In genomic region chr2:37587817-37588216, GRCh38 we compare ENCODE assay signal across 19 cellular contexts.
DNase-seq lines count a peak whose midpoint lies in the region; ATAC-seq, FAIRE-seq and TF ChIP-seq lines count a peak whose summit lies in the region.
"Had no signal": no experiment of that assay in that cellular context is flagged by ENCODE, and none has a peak within 500 bp of the region (broad histone marks: within the 10 kb centered on the region; RNA-seq: fewer than 3 reads in every experiment).

No MANE protein-coding gene starts in this region.

- intact Hi-C loops in CD4-positive, alpha-beta memory T cell (cut with micrococcal nuclease): loop anchor here (2.0 to 5.0 kb wide), 3 partner anchors 19 to 51 kb away; no protein-coding TSS in a partner anchor
- intact Hi-C loops in IMR-90 (cut with micrococcal nuclease): loop anchor here (5.0 kb wide), 2 partner anchors 34 to 171 kb away; no protein-coding TSS in a partner anchor

- TF ChIP-seq CTCF in IMR-90 (conservative IDR thresholded peaks at IDR 0.05; ENCODE audit: low read depth, low read length): no peak
- TF ChIP-seq CTCF in osteoblast (IDR thresholded peaks at IDR 0.05; ENCODE audit: extremely low read depth, low read depth, low read length): no peak

- BruUV-seq in IMR-90 (replicated peaks; lab: Mats Ljungman, UMichigan): no TSS peak

- peak overlapping the region; percentile 11 to 98 (median 94) for H3K27ac Mint-ChIP-seq in CD4-positive, alpha-beta memory T cell
- H3K27ac Mint-ChIP-seq: stimulated activated naive B cell treated with anti-CD40 and anti-IgM and Interleukin-4, amounts not matched to agents 10 μg/mL and 1 μg/mL and 100 μg/mL, for 72 hours had no signal

- H3K36me3 Mint-ChIP-seq in CD4-positive, alpha-beta memory T cell: no peaks in the 10 kb centered on the region
- H3K36me3 Mint-ChIP-seq: stimulated activated naive B cell treated with anti-CD40 and anti-IgM and Interleukin-4, amounts not matched to agents 10 μg/mL and 1 μg/mL and 100 μg/mL, for 72 hours had no signal

- H4K91ac ChIP-seq in IMR-90 (ENCODE audit: insufficient read depth, low read depth, low read length): no peak overlapping the region

- no peaks in the 10 kb centered on the region for H3K27me3 ChIP-seq in CD4-positive, alpha-beta memory T cell (ENCODE audit: insufficient read depth, low read length)
- H3K27me3 ChIP-seq in IMR-90 (ENCODE audit: control insufficient read depth, insufficient read depth, low read length): no peaks in the 10 kb centered on the region
- no peaks in the 10 kb centered on the region for H3K27me3 ChIP-seq in osteoblast (ENCODE audit: insufficient read depth, low read length)
- H3K27me3 ChIP-seq: ascending aorta, tibial artery had no signal

- no peak overlapping the region for H4K5ac ChIP-seq in IMR-90 (ENCODE audit: low read depth, low read length)

- in situ Hi-C loops in IMR-90 (cut with MboI; ENCODE audit: low sequenced_read_pairs): no loop called here

- no peak overlapping the region for H3K4me3 ChIP-seq in CD4-positive, alpha-beta memory T cell (ENCODE audit: low read length in 2 of 2)
- H3K4me3 ChIP-seq in IMR-90 (ENCODE audit: insufficient read depth, low read depth, low read length) (no peak overlapping the region), osteoblast (ENCODE audit: insufficient read depth, low read length) (no peak overlapping the region)
- H3K4me3 ChIP-seq: ascending aorta, tibial artery had no signal

- no peak for ATAC-seq in IMR-90 (ENCODE audit: low read depth)
- ATAC-seq in GM21619 (IDR thresholded peaks at IDR 0.05; ENCODE audit: unreplicated experiment): no peak
- ATAC-seq in HG02642 (IDR thresholded peaks at IDR 0.05; ENCODE audit: poor library complexity, unreplicated experiment): no peak
- ATAC-seq: left cardiac atrium; naive thymus-derived CD4-positive, alpha-beta T cell; stimulated activated naive B cell treated with anti-CD40 and anti-IgM and Interleukin-4, amounts not matched to agents 10 μg/mL and 1 μg/mL and 100 μg/mL, for 72 hours had no signal

- H2BK5ac ChIP-seq in IMR-90 (ENCODE audit: low read depth, low read length, poor library complexity, severe bottlenecking): no peak overlapping the region

- no peaks in the 10 kb centered on the region for H3K9me3 Mint-ChIP-seq in CD4-positive, alpha-beta memory T cell
- H3K9me3 Mint-ChIP-seq: naive thymus-derived CD4-positive, alpha-beta T cell; stimulated activated naive B cell treated with anti-CD40 and anti-IgM and Interleukin-4, amounts not matched to agents 10 μg/mL and 1 μg/mL and 100 μg/mL, for 72 hours had no signal

- no peak overlapping the region for H3K9ac ChIP-seq in IMR-90 (ENCODE audit: low read depth, low read length)
- H3K9ac ChIP-seq: parathyroid adenoma had no signal

- H3K9me3 ChIP-seq in CD4-positive, alpha-beta memory T cell (ENCODE audit: control insufficient read depth in 1 of 2, low read length in 2 of 2): no peaks in the 10 kb centered on the region
- no peaks in the 10 kb centered on the region for H3K9me3 ChIP-seq in IMR-90 (ENCODE audit: control insufficient read depth, insufficient read depth, low read length)
- H3K9me3 ChIP-seq in osteoblast (ENCODE audit: low read depth, low read length): no peaks in the 10 kb centered on the region
- H3K9me3 ChIP-seq: ascending aorta, Caco-2, tibial artery had no signal

- POLR2A ChIA-PET in CD4-positive, alpha-beta memory T cell (lab: Charles Lee; ENCODE audit: partially characterized antibody): interaction anchor here (1.0 to 11.1 kb wide), 9 partner anchors 14 to 172 kb away, joined by 4 to 322 read pairs (median 24); no protein-coding TSS in a partner anchor
- POLR2A ChIA-PET in IMR-90 (lab: Charles Lee; ENCODE audit: unreplicated experiment): no interaction called here

- no peak overlapping the region for H2BK120ac ChIP-seq in IMR-90 (ENCODE audit: low read depth, low read length)

- no peak overlapping the region for H3K18ac ChIP-seq in IMR-90 (ENCODE audit: low read depth, low read length)

- peaks cover 91% of the 10 kb centered on the region for H3K4me1 ChIP-seq in CD4-positive, alpha-beta memory T cell (ENCODE audit: insufficient read depth, low read length)
- H3K4me1 ChIP-seq in IMR-90 (ENCODE audit: control insufficient read depth, insufficient read depth, low read length) (peaks cover 22% of the 10 kb centered on the region), osteoblast (ENCODE audit: insufficient read depth, low read length) (peaks cover 79% of the 10 kb centered on the region)

- no peak overlapping the region for H3K14ac ChIP-seq in IMR-90 (replicated peaks; ENCODE audit: low read depth, low read length)

- peaks cover 16% of the 10 kb centered on the region for H3K9me1 ChIP-seq in IMR-90 (ENCODE audit: insufficient read depth, low read length)

- H3K4me3 Mint-ChIP-seq in CD4-positive, alpha-beta memory T cell: peak overlapping the region in 3 of 8 donors; percentile 26 to 88 (median 82)
- H3K4me3 Mint-ChIP-seq: stimulated activated naive B cell treated with anti-CD40 and anti-IgM and Interleukin-4, amounts not matched to agents 10 μg/mL and 1 μg/mL and 100 μg/mL, for 72 hours had no signal

- no peaks in the 10 kb centered on the region for H3K79me2 ChIP-seq in osteoblast (ENCODE audit: insufficient read depth, low read length)
- H3K79me2 ChIP-seq: parathyroid adenoma had no signal

- H4K8ac ChIP-seq in IMR-90 (ENCODE audit: low read depth in 2 of 2, low read length in 2 of 2): no peak overlapping the region

- peak overlapping the region; percentile 76 for H3K27ac ChIP-seq in CD4-positive, alpha-beta memory T cell (ENCODE audit: low read depth, low read length)
- H3K27ac ChIP-seq in IMR-90 (ENCODE audit: insufficient read depth, low read length): no peak overlapping the region
- peak overlapping the region; percentile 61 for H3K27ac ChIP-seq in osteoblast (ENCODE audit: low read depth, low read length)
- H3K27ac ChIP-seq: parathyroid adenoma, RWPE1 had no signal

- no peak for TF ChIP-seq POLR2A in IMR-90 (IDR thresholded peaks at IDR 0.05; ENCODE audit: low read depth, low read length)

- peak overlapping the region; percentile 35; the same call in 1 of the 2 replicates for H2AK5ac ChIP-seq in IMR-90 (ENCODE audit: low read depth, low read length)

- H3K4me1 Mint-ChIP-seq in CD4-positive, alpha-beta memory T cell: peaks cover 76 to 92% (median 83%) of the 10 kb centered on the region in 4 donors

- H3K23ac ChIP-seq in IMR-90 (ENCODE audit: low read depth, low read length): no peak overlapping the region

- no peak for TF ChIP-seq RAD21 in IMR-90 (IDR thresholded peaks at IDR 0.05; ENCODE audit: low read length)

- H2BK15ac ChIP-seq in IMR-90 (ENCODE audit: low read depth, low read length): no peak overlapping the region; the same call in 2 of the 3 replicates

- no peak overlapping the region for H2AFZ ChIP-seq in IMR-90 (replicated peaks; ENCODE audit: low read length, poor library complexity)
- no peak overlapping the region for H2AFZ ChIP-seq in osteoblast (ENCODE audit: low read length)
- H2AFZ ChIP-seq: parathyroid adenoma had no signal

- no peak for DNase-seq in CD4-positive, alpha-beta memory T cell
- no peak for DNase-seq in IMR-90
- peak; percentile 63 for DNase-seq in amniotic epithelial cell (ENCODE audit: low read depth)
- no peak for DNase-seq in osteoblast (ENCODE audit: insufficient read length, low spot score, missing footprints)
- no peak for DNase-seq in urothelium cell line (ENCODE audit: low spot score)
- DNase-seq: activated CD8-positive, alpha-beta memory T cell treated with anti-CD3 and anti-CD28 coated beads, Interleukin-2, amount 50 U/mL, for 48 hours; AML-193; effector CD8-positive, alpha-beta T cell; left cardiac atrium; naive thymus-derived CD4-positive, alpha-beta T cell; NCI-H1105 treated with DMSO at 0.1 percent for 48 hours; stimulated activated naive B cell treated with anti-CD40 and anti-IgM and Interleukin-4, amounts not matched to agents 10 μg/mL and 1 μg/mL and 100 μg/mL, for 72 hours; tibial artery had no signal

- no peaks in the 10 kb centered on the region for H3K27me3 Mint-ChIP-seq in CD4-positive, alpha-beta memory T cell
- H3K27me3 Mint-ChIP-seq: naive thymus-derived CD4-positive, alpha-beta T cell had no signal

- no peaks in the 10 kb centered on the region for H3K79me1 ChIP-seq in IMR-90 (ENCODE audit: low read depth in 1 of 2, low read length in 2 of 2)

- H3K36me3 ChIP-seq in CD4-positive, alpha-beta memory T cell (ENCODE audit: insufficient read depth, low read length): no peaks in the 10 kb centered on the region
- H3K36me3 ChIP-seq in IMR-90 (ENCODE audit: control insufficient read depth, insufficient read depth, low read length): no peaks in the 10 kb centered on the region
- no peaks in the 10 kb centered on the region for H3K36me3 ChIP-seq in osteoblast (ENCODE audit: insufficient read depth, low read length)
- H3K36me3 ChIP-seq: ascending aorta, tibial artery had no signal

- dilution Hi-C loops in IMR-90 (cut with HindIII; ENCODE audit: low sequenced_read_pairs, unreplicated experiment): no loop called here

- no peak overlapping the region for H3K4me2 ChIP-seq in IMR-90 (ENCODE audit: low read depth, low read length)
- no peak overlapping the region for H3K4me2 ChIP-seq in osteoblast (ENCODE audit: insufficient read depth, low read length)

- no peak overlapping the region for H2BK20ac ChIP-seq in IMR-90 (ENCODE audit: low read depth, low read length)

- 0 out of 2 replicates have a peak overlapping the region, but pooled peaks have one; percentile 16 for H3K4ac ChIP-seq in IMR-90 (ENCODE audit: low read depth, low read length)

- WGBS in IMR-90 (ENCODE audit: extremely low coverage in 2 of 2, insufficient read length in 1 of 2), 2 experiments: no CpG with 5 or more reads among the region's 2 CpGs

- H3K56ac ChIP-seq in IMR-90 (ENCODE audit: extremely low read depth, insufficient read depth, low read length): no peak overlapping the region

- no peak for FAIRE-seq in urothelium cell line (lab: Jason Lieb, UNC)

- H4K20me1 ChIP-seq in IMR-90 (ENCODE audit: insufficient read depth, low read length) (peaks cover 3% of the 10 kb centered on the region; the same call in 1 of the 2 replicates), osteoblast (ENCODE audit: insufficient read depth, low read length) (no peaks in the 10 kb centered on the region)

- CTCF ChIA-PET in CD4-positive, alpha-beta memory T cell (lab: Charles Lee; ENCODE audit: partially characterized antibody): interaction anchor here (1.0 to 5.6 kb wide), 8 partner anchors 12 to 244 kb away, joined by 3 to 45 read pairs (median 4); no protein-coding TSS in a partner anchor
- CTCF ChIA-PET in IMR-90 (lab: Yijun Ruan, JAX): interaction anchor here (1.0 kb wide), 1 partner anchor 173 kb away, joined by 3 read pairs; no protein-coding TSS in a partner anchor

- H2AK9ac ChIP-seq in IMR-90 (replicated peaks; ENCODE audit: low read depth, low read length, poor library complexity): no peak overlapping the region

TF ChIP-seq in IMR-90, 13 proteins besides CTCF, POLR2A, EP300 and RAD21:
- TF ChIP-seq MXI1 (IDR thresholded peaks at IDR 0.05; ENCODE audit: borderline replicate concordance, low read depth, low read length): no peak
- no peak for TF ChIP-seq SMC3 (IDR thresholded peaks at IDR 0.05; ENCODE audit: low read depth, low read length)
